10 cellular contexts compared by ENCODE assay signal in genomic region chr13:44271915-44272341, GRCh38.
DNase-seq lines count a peak whose midpoint lies in the region; ATAC-seq and TF ChIP-seq lines count a peak whose summit lies in the region.
"Had no signal": no experiment of that assay in that cellular context is flagged by ENCODE, and none has a peak within 500 bp of the region (broad histone marks: within the 10 kb centered on the region; RNA-seq: fewer than 3 reads in every experiment).

No MANE protein-coding gene starts in this region.

- H4K20me1 ChIP-seq in PC-3 (ENCODE audit: low read length): no peaks in the 10 kb centered on the region

- H3F3A ChIP-seq in PC-3 (ENCODE audit: low read length, unreplicated experiment): no peaks in the 10 kb centered on the region

- H2BK5ac ChIP-seq in mesendoderm (ENCODE audit: low read length): no peak overlapping the region

- no peak overlapping the region for H2AK5ac ChIP-seq in mesendoderm (ENCODE audit: low read length)

- POLR2A ChIA-PET in PC-3 (lab: Charles Lee; ENCODE audit: unreplicated experiment): interaction anchor here (0.6 kb wide), 1 partner anchor 165 kb away, joined by 3 read pairs; no protein-coding TSS in a partner anchor

- no peak overlapping the region for H3K18ac ChIP-seq in mesendoderm (ENCODE audit: low read length)

- H3K56ac ChIP-seq in mesendoderm (ENCODE audit: low read length): no peak overlapping the region

- H3K79me2 ChIP-seq in PC-3 (ENCODE audit: low read length): no peaks in the 10 kb centered on the region
- no peaks in the 10 kb centered on the region for H3K79me2 ChIP-seq in mesendoderm (ENCODE audit: control insufficient read depth, insufficient read depth, low read length)

- H3K4me2 ChIP-seq in PC-3 (ENCODE audit: low read length) (no peak overlapping the region), mesendoderm (ENCODE audit: low read length) (no peak overlapping the region)

- 0 out of 2 replicates have a peak overlapping the region, but pooled peaks have one; percentile 34 for H3K9ac ChIP-seq in PC-3 (ENCODE audit: low read length)
- H3K9ac ChIP-seq in mesendoderm (ENCODE audit: low read length): no peak overlapping the region

- no peaks in the 10 kb centered on the region for H3K9me2 ChIP-seq in PC-3 (replicated peaks; ENCODE audit: low read length)

- H3K27me3 ChIP-seq in PC-3 (ENCODE audit: low read length): no peaks in the 10 kb centered on the region
- no peaks in the 10 kb centered on the region for H3K27me3 ChIP-seq in mesendoderm (ENCODE audit: insufficient read depth, low read length, poor library complexity)

- no peak overlapping the region for H4K8ac ChIP-seq in mesendoderm (ENCODE audit: low read depth, low read length)

- H3K36me3 ChIP-seq in PC-3 (ENCODE audit: low read depth, low read length): no peaks in the 10 kb centered on the region
- no peaks in the 10 kb centered on the region for H3K36me3 ChIP-seq in mesendoderm (ENCODE audit: control insufficient read depth, insufficient read depth, low read length)
- H3K36me3 ChIP-seq: WERI-Rb-1 had no signal

- H2BK15ac ChIP-seq in mesendoderm (replicated peaks; ENCODE audit: low read depth): no peak overlapping the region

- no peak overlapping the region for H3K23ac ChIP-seq in mesendoderm (ENCODE audit: low read length)

- ATAC-seq in PC-3: no peak
- no peak for ATAC-seq in GM18873 (IDR thresholded peaks at IDR 0.05; ENCODE audit: low FRiP score, unreplicated experiment)

- H3K4ac ChIP-seq in mesendoderm (ENCODE audit: low read depth, low read length): no peak overlapping the region

- H3K27ac ChIP-seq in PC-3 (ENCODE audit: low read length): peak overlapping the region; percentile 71
- peak overlapping the region; percentile 81 to 90 for H3K27ac ChIP-seq in coronary artery
- H3K27ac ChIP-seq in mesendoderm (ENCODE audit: low read depth, low read length): no peak overlapping the region
- H3K27ac ChIP-seq in temporal lobe (ENCODE audit: low read depth, low read length): peak overlapping the region; percentile 2
- H3K27ac ChIP-seq: WERI-Rb-1 had no signal

- H2AFZ ChIP-seq in PC-3 (ENCODE audit: low read length): no peak overlapping the region

- TF ChIP-seq CTCF in PC-3 (conservative IDR thresholded peaks at IDR 0.05; ENCODE audit: low read depth, low read length) (no peak), coronary artery (IDR thresholded peaks at IDR 0.05) (no peak)

- no peaks in the 10 kb centered on the region for H3K79me1 ChIP-seq in mesendoderm (ENCODE audit: low read length)

- intact Hi-C loops in PC-3 (cut with micrococcal nuclease): no loop called here

- CTCF ChIA-PET in PC-3 (lab: Charles Lee): no interaction called here

- in situ Hi-C loops in KBM-7 (cut with MboI; ENCODE audit: low pct_unique_long_range_greater_than_20kb, low sequenced_read_pairs): no loop called here

- no TSS peak for BruUV-seq in PC-3 (replicated peaks; lab: Mats Ljungman, UMichigan)

- H3K4me1 ChIP-seq in PC-3 (ENCODE audit: insufficient read depth, low read length) (peaks cover 56% of the 10 kb centered on the region), mesendoderm (ENCODE audit: control insufficient read depth, low read depth, low read length) (no peaks in the 10 kb centered on the region)

- H3K4me3 ChIP-seq in PC-3 (ENCODE audit: low read length): no peak overlapping the region
- no peak overlapping the region for H3K4me3 ChIP-seq in coronary artery
- no peak overlapping the region for H3K4me3 ChIP-seq in mesendoderm (ENCODE audit: low read length)

- no CpG with 5 or more reads among the region's 1 CpG for WGBS in mesendoderm (ENCODE audit: extremely low coverage, insufficient coverage, low lambda C conversion rate)

- no peaks in the 10 kb centered on the region for H3K9me3 ChIP-seq in PC-3 (ENCODE audit: low read length)

- no peak for DNase-seq in PC-3
- DNase-seq in coronary artery (ENCODE audit: low spot score): no peak
- peak; percentile 9 for DNase-seq in mesendoderm
- DNase-seq in KBM-7: no peak
- no peak for DNase-seq in NCI-H2107 treated with DMSO at 0.1 percent for 48 hours (lab: John Stamatoyannopoulos, UW; ENCODE audit: unreplicated experiment)
- DNase-seq: activated effector memory CD4-positive, alpha-beta T cell treated with Interleukin-2 at 50 U/mL for 16 hours; NCI-H1092 treated with DMSO at 0.1 percent for 48 hours; WERI-Rb-1 had no signal

- no peak overlapping the region for H4K5ac ChIP-seq in mesendoderm (ENCODE audit: low read length)

- H2BK120ac ChIP-seq in mesendoderm (ENCODE audit: low read depth, low read length): no peak overlapping the region
